Comparison of ENCODE assay signal across 2 cellular contexts in genomic region chr12:104682790-104683279, GRCh38.
TF ChIP-seq lines count a peak whose summit lies in the region.

No MANE protein-coding gene starts in this region.

TF ChIP-seq in K562, 482 proteins besides CTCF, POLR2A, EP300 and RAD21 (continued from another document):
- TF ChIP-seq ZNF592 (IDR thresholded peaks at IDR 0.05) (no peak), POLR2AphosphoS5 (IDR thresholded peaks at IDR 0.05; ENCODE audit: control insufficient read depth, insufficient read depth, low read depth, low read length) (no peak), SREBF1 (IDR thresholded peaks at IDR 0.05; ENCODE audit: borderline replicate concordance, low read depth, low read length) (no peak), HDAC1 (IDR thresholded peaks at IDR 0.05) (no peak), KLF1 (tag; IDR thresholded peaks at IDR 0.05) (no peak), MYNN (IDR thresholded peaks at IDR 0.05) (no peak), MYNN (CRISPR knock-in tag; IDR thresholded peaks at IDR 0.05) (no peak)
- TF ChIP-seq, protein P1, sequence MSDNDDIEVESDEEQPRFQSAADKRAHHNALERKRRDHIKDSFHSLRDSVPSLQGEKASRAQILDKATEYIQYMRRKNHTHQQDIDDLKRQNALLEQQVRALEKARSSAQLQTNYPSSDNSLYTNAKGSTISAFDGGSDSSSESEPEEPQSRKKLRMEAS (CRISPR knock-in tag; IDR thresholded peaks at IDR 0.05), result no peak
- TF ChIP-seq, protein P2, sequence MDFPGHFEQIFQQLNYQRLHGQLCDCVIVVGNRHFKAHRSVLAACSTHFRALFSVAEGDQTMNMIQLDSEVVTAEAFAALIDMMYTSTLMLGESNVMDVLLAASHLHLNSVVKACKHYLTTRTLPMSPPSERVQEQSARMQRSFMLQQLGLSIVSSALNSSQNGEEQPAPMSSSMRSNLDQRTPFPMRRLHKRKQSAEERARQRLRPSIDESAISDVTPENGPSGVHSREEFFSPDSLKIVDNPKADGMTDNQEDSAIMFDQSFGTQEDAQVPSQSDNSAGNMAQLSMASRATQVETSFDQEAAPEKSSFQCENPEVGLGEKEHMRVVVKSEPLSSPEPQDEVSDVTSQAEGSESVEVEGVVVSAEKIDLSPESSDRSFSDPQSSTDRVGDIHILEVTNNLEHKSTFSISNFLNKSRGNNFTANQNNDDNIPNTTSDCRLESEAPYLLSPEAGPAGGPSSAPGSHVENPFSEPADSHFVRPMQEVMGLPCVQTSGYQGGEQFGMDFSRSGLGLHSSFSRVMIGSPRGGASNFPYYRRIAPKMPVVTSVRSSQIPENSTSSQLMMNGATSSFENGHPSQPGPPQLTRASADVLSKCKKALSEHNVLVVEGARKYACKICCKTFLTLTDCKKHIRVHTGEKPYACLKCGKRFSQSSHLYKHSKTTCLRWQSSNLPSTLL (IDR thresholded peaks at IDR 0.05), result no peak

TF ChIP-seq in SK-N-SH treated with all-trans-retinoic acid at 6 μM for 48 hours, 23 proteins besides CTCF, POLR2A, EP300 and RAD21 (continued from another document):
- TF ChIP-seq, protein P3, sequence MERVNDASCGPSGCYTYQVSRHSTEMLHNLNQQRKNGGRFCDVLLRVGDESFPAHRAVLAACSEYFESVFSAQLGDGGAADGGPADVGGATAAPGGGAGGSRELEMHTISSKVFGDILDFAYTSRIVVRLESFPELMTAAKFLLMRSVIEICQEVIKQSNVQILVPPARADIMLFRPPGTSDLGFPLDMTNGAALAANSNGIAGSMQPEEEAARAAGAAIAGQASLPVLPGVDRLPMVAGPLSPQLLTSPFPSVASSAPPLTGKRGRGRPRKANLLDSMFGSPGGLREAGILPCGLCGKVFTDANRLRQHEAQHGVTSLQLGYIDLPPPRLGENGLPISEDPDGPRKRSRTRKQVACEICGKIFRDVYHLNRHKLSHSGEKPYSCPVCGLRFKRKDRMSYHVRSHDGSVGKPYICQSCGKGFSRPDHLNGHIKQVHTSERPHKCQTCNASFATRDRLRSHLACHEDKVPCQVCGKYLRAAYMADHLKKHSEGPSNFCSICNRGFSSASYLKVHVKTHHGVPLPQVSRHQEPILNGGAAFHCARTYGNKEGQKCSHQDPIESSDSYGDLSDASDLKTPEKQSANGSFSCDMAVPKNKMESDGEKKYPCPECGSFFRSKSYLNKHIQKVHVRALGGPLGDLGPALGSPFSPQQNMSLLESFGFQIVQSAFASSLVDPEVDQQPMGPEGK (CRISPR knock-in tag; IDR thresholded peaks at IDR 0.05; ENCODE audit: borderline replicate concordance), result no peak
- TF ChIP-seq ZNF565 (CRISPR knock-in tag; conservative IDR thresholded peaks at IDR 0.05; ENCODE audit: low read depth) (no peak), ZNF70 (CRISPR knock-in tag; IDR thresholded peaks at IDR 0.05) (no peak), PPARA (CRISPR knock-in tag; IDR thresholded peaks at IDR 0.05; ENCODE audit: borderline replicate concordance) (no peak), ESRRG (CRISPR knock-in tag; IDR thresholded peaks at IDR 0.05) (no peak), TCF4 (CRISPR knock-in tag; IDR thresholded peaks at IDR 0.05; ENCODE audit: borderline replicate concordance) (no peak)
- TF ChIP-seq, protein P4, sequence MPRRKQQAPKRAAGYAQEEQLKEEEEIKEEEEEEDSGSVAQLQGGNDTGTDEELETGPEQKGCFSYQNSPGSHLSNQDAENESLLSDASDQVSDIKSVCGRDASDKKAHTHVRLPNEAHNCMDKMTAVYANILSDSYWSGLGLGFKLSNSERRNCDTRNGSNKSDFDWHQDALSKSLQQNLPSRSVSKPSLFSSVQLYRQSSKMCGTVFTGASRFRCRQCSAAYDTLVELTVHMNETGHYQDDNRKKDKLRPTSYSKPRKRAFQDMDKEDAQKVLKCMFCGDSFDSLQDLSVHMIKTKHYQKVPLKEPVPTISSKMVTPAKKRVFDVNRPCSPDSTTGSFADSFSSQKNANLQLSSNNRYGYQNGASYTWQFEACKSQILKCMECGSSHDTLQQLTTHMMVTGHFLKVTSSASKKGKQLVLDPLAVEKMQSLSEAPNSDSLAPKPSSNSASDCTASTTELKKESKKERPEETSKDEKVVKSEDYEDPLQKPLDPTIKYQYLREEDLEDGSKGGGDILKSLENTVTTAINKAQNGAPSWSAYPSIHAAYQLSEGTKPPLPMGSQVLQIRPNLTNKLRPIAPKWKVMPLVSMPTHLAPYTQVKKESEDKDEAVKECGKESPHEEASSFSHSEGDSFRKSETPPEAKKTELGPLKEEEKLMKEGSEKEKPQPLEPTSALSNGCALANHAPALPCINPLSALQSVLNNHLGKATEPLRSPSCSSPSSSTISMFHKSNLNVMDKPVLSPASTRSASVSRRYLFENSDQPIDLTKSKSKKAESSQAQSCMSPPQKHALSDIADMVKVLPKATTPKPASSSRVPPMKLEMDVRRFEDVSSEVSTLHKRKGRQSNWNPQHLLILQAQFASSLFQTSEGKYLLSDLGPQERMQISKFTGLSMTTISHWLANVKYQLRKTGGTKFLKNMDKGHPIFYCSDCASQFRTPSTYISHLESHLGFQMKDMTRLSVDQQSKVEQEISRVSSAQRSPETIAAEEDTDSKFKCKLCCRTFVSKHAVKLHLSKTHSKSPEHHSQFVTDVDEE (CRISPR knock-in tag; IDR thresholded peaks at IDR 0.05), result no peak
